Comparison of ENCODE assay signal across 8 cellular contexts in the genomic region with DNA sequence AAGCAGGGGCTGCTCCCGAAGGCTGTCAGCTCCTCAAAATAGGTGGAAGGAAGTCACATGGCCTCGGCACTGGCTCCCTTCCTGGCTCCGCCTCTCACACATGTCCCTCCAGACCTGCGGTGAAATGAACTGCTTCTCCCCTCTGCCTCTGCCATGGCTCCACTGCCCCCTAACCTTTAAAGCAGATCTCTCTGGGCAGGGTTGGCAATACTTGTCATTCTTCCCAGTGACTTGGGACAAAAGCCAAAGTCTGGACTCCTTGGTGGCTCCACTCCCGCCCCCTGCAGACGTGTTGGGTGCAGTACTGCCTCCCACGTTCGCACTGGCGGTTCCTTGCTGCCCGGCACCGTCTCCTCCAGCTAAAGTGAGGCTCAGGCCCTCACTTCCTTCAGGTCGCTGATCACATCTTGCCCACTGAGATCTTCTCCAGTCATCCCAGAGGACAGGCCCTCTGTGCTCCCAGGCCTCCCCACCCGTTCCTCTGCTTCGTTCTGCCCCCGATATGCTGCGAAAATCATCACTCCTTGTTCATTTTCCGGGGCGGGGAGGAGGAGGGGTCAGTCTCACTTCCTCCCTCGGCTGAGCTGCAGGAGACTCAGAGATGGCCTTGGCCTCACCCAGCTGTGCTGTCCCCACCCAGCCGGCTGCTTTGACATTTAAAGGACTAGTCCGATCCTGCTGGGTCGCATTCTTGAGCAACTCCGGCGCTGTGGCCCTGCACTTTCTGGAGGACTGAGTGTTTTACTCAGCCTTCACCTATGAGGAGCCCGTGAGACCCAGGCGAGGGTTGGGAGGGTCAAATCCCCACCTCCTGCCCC.
A peak's percentile ranks its signal among the peaks of the same experiment; 100 is the strongest.
DNase-seq lines count a peak whose midpoint lies in the region; FAIRE-seq and TF ChIP-seq lines count a peak whose summit lies in the region.

No MANE protein-coding gene starts in this region.

- TF ChIP-seq CTCF in GM12872 (IDR thresholded peaks at IDR 0.05; ENCODE audit: insufficient read depth, low read depth, low read length) (peak; percentile 74), kidney (IDR thresholded peaks at IDR 0.05; ENCODE audit: borderline replicate concordance, extremely low read depth, insufficient read depth) (peak; percentile 42)

- H3K4me1 ChIP-seq in kidney (ENCODE audit: control insufficient read depth in 1 of 2, insufficient read depth in 1 of 2, low read depth in 1 of 2, low read length in 2 of 2), result peaks cover 0 to 12% of the 10 kb centered on the region in 2 donors

- no peaks in the 10 kb centered on the region for H3K27me3 ChIP-seq in H7 (ENCODE audit: control insufficient read depth, insufficient read depth, low read length)

- intact Hi-C loops in kidney (cut with DNase I), result no loop called here

- peak overlapping the region in 1 of 2 donors; percentile 65 for H3K9ac ChIP-seq in kidney (ENCODE audit: low read length in 2 of 2)

- H3K27ac ChIP-seq in kidney (ENCODE audit: low read depth in 2 of 2, low read length in 2 of 2), result peak overlapping the region; percentile 83 to 86

- H3K36me3 ChIP-seq in H7 (replicated peaks; ENCODE audit: control insufficient read depth, insufficient read depth, low read length) (no peaks in the 10 kb centered on the region), kidney (ENCODE audit: control insufficient read depth in 1 of 2, insufficient read depth in 2 of 2, low read length in 2 of 2) (no peaks in the 10 kb centered on the region)

- DNase-seq in H7 (peak; percentile 72), Kasumi-1 (lab: John Stamatoyannopoulos, UW) (peak; percentile 54 to 55), UCSD-AML1 (lab: John Stamatoyannopoulos, UW; ENCODE audit: unreplicated experiment) (peak; percentile 66), kidney (peak; percentile 95), DMS153 (lab: John Stamatoyannopoulos, UW) (no peak)
- peak; percentile 27 for DNase-seq in central memory CD4-positive, alpha-beta T cell
- peak; percentile 18 to 24 for DNase-seq in stimulated activated CD4-positive, alpha-beta T cell treated with anti-CD3 and anti-CD28 coated beads, Interleukin-1b, Interleukin-23, amount 100 ng/mL, for 4 hours (ENCODE audit: low read depth in 2 of 2)

- H3K4me3 ChIP-seq in H7 (ENCODE audit: insufficient read depth, low read depth, low read length) (peak overlapping the region; percentile 45), kidney (ENCODE audit: low read length in 2 of 2) (peak overlapping the region; percentile 56 to 70)

- no peaks in the 10 kb centered on the region for H3K9me3 ChIP-seq in kidney (ENCODE audit: control insufficient read depth in 1 of 2, low read length in 2 of 2)

- no peak for FAIRE-seq in kidney (lab: Jason Lieb, UNC)
